Comparison of ENCODE assay signal across 17 cellular contexts in the genomic region with DNA sequence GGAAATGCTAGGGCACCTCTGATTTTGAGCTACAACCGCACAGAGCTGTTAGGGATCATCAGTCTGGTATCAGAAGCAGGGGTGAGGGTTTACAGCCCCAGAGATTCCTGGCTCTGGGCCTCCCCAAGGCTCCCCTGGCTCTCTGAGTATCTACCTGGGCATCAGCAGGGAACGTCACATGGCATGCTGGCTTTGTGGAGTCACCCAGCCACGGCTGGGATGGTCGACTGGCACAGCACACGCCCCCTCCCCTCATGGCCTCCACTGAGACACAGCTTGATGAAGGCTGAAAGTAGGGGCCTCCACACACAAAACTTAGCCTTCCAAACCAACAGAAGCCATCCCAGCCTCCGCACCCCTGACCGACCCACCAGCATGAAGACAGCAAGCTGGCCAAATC.
"Had no signal": no experiment of that assay in that cellular context is flagged by ENCODE, and none has a peak within 500 bp of the region (broad histone marks: within the 10 kb centered on the region; RNA-seq: fewer than 3 reads in every experiment).

No MANE protein-coding gene starts in this region.

- H3K4me1 ChIP-seq: adrenal gland, esophagus muscularis mucosa, tibial artery, vagina had no signal

- H3K36me3 ChIP-seq: ovary had no signal

- H3K27ac ChIP-seq: adrenal gland, esophagus muscularis mucosa, ovary, psoas muscle, skin epidermis, tibial artery, vagina had no signal

- H3K9me3 Mint-ChIP-seq: activated CD4-positive, alpha-beta T cell treated with anti-CD3 and anti-CD28 coated beads, Interleukin-2, amount 10 ng/mL, durations not matched to agents 7 days and 5 days; activated naive CD4-positive, alpha-beta T cell treated with anti-CD3 and anti-CD28 coated beads, Interleukin-2, amount 50 U/mL, for 24 hours; activated T-cell treated with anti-CD3 and anti-CD28 coated beads, Interleukin-2, amount 50 U/mL, for 4 hours; dendritic cell treated with granulocyte-macrophage colony-stimulating factor and Interleukin-4, amounts not matched to agents 40 ng/mL and 50 ng/mL, for 4 days had no signal

- H3K4me1 Mint-ChIP-seq: activated CD4-positive, alpha-beta T cell treated with anti-CD3 and anti-CD28 coated beads, Interleukin-2, amount 10 ng/mL, durations not matched to agents 7 days and 5 days; activated naive CD4-positive, alpha-beta T cell treated with anti-CD3 and anti-CD28 coated beads, Interleukin-2, amount 50 U/mL, for 24 hours had no signal

- ATAC-seq: activated T-cell treated with anti-CD3 and anti-CD28 coated beads, Interleukin-2, amount 50 U/mL, for 4 hours; left ventricle myocardium superior; psoas muscle; right cardiac atrium; stimulated activated naive CD8-positive, alpha-beta T cell treated with anti-CD3 and anti-CD28 coated beads, Interleukin-15, Interleukin-2, amounts not matched to agents 100 U/mL and 50 U/mL, for 24 hours had no signal

- DNase-seq: activated CD4-positive, alpha-beta T cell treated with anti-CD3 and anti-CD28 coated beads, Interleukin-2, amount 10 ng/mL, durations not matched to agents 7 days and 5 days; activated CD8-positive, alpha-beta memory T cell treated with anti-CD3 and anti-CD28 coated beads, Interleukin-2, amount 50 U/mL, for 4 hours; activated effector memory CD4-positive, alpha-beta T cell treated with anti-CD3 and anti-CD28 coated beads, Interleukin-2, amount 50 U/mL, for 16 hours; activated T-cell treated with anti-CD3 and anti-CD28 coated beads, Interleukin-2, amount 50 U/mL, for 4 hours; effector CD8-positive, alpha-beta T cell; left ventricle myocardium superior; ovary; psoas muscle; stimulated activated naive CD8-positive, alpha-beta T cell treated with anti-CD3 and anti-CD28 coated beads, Interleukin-15, Interleukin-2, amounts not matched to agents 100 U/mL and 50 U/mL, for 24 hours; tibial artery had no signal

- H3K9me3 ChIP-seq: adrenal gland, esophagus muscularis mucosa, ovary, psoas muscle, tibial artery, vagina had no signal

- H3K27me3 ChIP-seq: adrenal gland, esophagus muscularis mucosa, ovary, tibial artery, vagina had no signal

- H3K4me3 Mint-ChIP-seq: activated CD4-positive, alpha-beta T cell treated with anti-CD3 and anti-CD28 coated beads, Interleukin-2, amount 10 ng/mL, durations not matched to agents 7 days and 5 days; activated naive CD4-positive, alpha-beta T cell treated with anti-CD3 and anti-CD28 coated beads, Interleukin-2, amount 50 U/mL, for 24 hours; activated T-cell treated with anti-CD3 and anti-CD28 coated beads, Interleukin-2, amount 50 U/mL, for 4 hours; dendritic cell treated with granulocyte-macrophage colony-stimulating factor and Interleukin-4, amounts not matched to agents 40 ng/mL and 50 ng/mL, for 4 days had no signal

- H3K4me3 ChIP-seq: adrenal gland, esophagus muscularis mucosa, ovary, psoas muscle, skin epidermis, tibial artery, vagina had no signal

- H3K27ac Mint-ChIP-seq: activated CD4-positive, alpha-beta T cell treated with anti-CD3 and anti-CD28 coated beads, Interleukin-2, amount 10 ng/mL, durations not matched to agents 7 days and 5 days; activated naive CD4-positive, alpha-beta T cell treated with anti-CD3 and anti-CD28 coated beads, Interleukin-2, amount 50 U/mL, for 24 hours; dendritic cell treated with granulocyte-macrophage colony-stimulating factor and Interleukin-4, amounts not matched to agents 40 ng/mL and 50 ng/mL, for 4 days had no signal

- H3K27me3 Mint-ChIP-seq: activated CD4-positive, alpha-beta T cell treated with anti-CD3 and anti-CD28 coated beads, Interleukin-2, amount 10 ng/mL, durations not matched to agents 7 days and 5 days; activated naive CD4-positive, alpha-beta T cell treated with anti-CD3 and anti-CD28 coated beads, Interleukin-2, amount 50 U/mL, for 24 hours; dendritic cell treated with granulocyte-macrophage colony-stimulating factor and Interleukin-4, amounts not matched to agents 40 ng/mL and 50 ng/mL, for 4 days had no signal
